Comparison of ENCODE assay signal across 16 cellular contexts in the genomic region with DNA sequence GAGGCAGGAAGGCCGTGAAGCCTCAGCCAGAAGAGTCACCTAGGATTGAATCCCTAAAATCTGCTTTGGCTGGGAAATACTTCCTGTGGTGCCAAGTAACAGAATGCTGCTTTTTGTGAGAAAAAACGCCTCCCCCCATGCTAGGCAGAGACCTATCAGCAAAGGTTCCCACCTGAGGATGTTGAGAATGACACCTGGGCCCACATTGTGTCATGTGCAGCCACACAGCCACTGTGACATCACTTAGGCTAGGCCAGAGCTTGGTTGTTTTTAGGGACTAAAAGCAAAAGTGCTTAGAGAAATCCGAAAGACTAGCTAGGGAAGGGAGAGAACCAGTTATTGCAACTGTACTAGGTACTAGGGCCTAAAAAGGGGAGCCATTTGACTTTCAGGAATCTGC. TPM values are rescaled to one million over a fixed set of nuclear protein-coding genes. Genes with fewer than 3 reads are reported as not detected.
DNase-seq lines count a peak whose midpoint lies in the region; ATAC-seq and TF ChIP-seq lines count a peak whose summit lies in the region.
"Had no signal": no experiment of that assay in that cellular context is flagged by ENCODE, and none has a peak within 500 bp of the region (broad histone marks: within the 10 kb centered on the region; RNA-seq: fewer than 3 reads in every experiment).

No MANE protein-coding gene starts in this region.

- H3K9me3 Mint-ChIP-seq in immature natural killer cell = no peaks in the 10 kb centered on the region
- H3K9me3 Mint-ChIP-seq: memory B cell had no signal

- H3K27ac ChIP-seq in left ventricle myocardium inferior (replicated peaks) (peak overlapping the region; percentile 27), RWPE1 (peak overlapping the region; percentile 59)
- H3K27ac ChIP-seq: gastroesophageal sphincter had no signal

- H3K4me3 ChIP-seq in left ventricle myocardium inferior = no peak overlapping the region
- H3K4me3 ChIP-seq: gastroesophageal sphincter had no signal

- no peaks in the 10 kb centered on the region for H3K36me3 ChIP-seq in left ventricle myocardium inferior
- H3K36me3 ChIP-seq: gastroesophageal sphincter had no signal

- TF ChIP-seq CTCF in left ventricle myocardium inferior (IDR thresholded peaks at IDR 0.05; ENCODE audit: borderline replicate concordance) (no peak), RWPE1 (conservative IDR thresholded peaks at IDR 0.05; ENCODE audit: low read depth) (no peak)

- peak overlapping the region; percentile 79 to 94 (median 90) for H3K27ac Mint-ChIP-seq in immature natural killer cell

- CTCF ChIA-PET in RWPE1 (lab: Yijun Ruan, JAX) = no interaction called here

- H3K27me3 ChIP-seq in left ventricle myocardium inferior (ENCODE audit: low read depth) = no peaks in the 10 kb centered on the region
- H3K27me3 ChIP-seq: gastroesophageal sphincter had no signal

- peaks cover 0 to 6% (median 0%) of the 10 kb centered on the region in 3 donors for H3K36me3 Mint-ChIP-seq in immature natural killer cell

- H3K4me1 Mint-ChIP-seq in immature natural killer cell = peaks cover 79 to 93% of the 10 kb centered on the region in 2 donors

- no peak for ATAC-seq in GM19328 (IDR thresholded peaks at IDR 0.05; ENCODE audit: unreplicated experiment)
- ATAC-seq: gastroesophageal sphincter had no signal

- intact Hi-C loops in left ventricle myocardium inferior (cut with micrococcal nuclease) = no loop called here
- intact Hi-C loops in cardiac septum (cut with DNase I) = no loop called here

- DNase-seq in left ventricle myocardium inferior (no peak), cardiac septum (ENCODE audit: low spot score) (no peak), RWPE1 (ENCODE audit: low spot score) (no peak), immature natural killer cell (peak; percentile 34 to 44 (median 35)), NCI-H345 treated with DMSO at 0.1 percent for 48 hours (lab: John Stamatoyannopoulos, UW; ENCODE audit: unreplicated experiment) (no peak), OCI-M2 (lab: John Stamatoyannopoulos, UW; ENCODE audit: unreplicated experiment) (no peak)
- DNase-seq in effector CD8-positive, alpha-beta T cell (lab: John Stamatoyannopoulos, UW) = no peak
- DNase-seq: activated T-cell treated with anti-CD3 and anti-CD28 coated beads, Interleukin-2, amount 50 U/mL, for 1 hour; caudate nucleus; NCI-H510A; Right ventricle myocardium superior; stimulated activated CD4-positive, alpha-beta T cell treated with anti-CD3 and anti-CD28 coated beads, Interleukin-2, amount 100 ng/mL, for 24 hours had no signal

- no peaks in the 10 kb centered on the region for H3K9me3 ChIP-seq in left ventricle myocardium inferior (replicated peaks)
- H3K9me3 ChIP-seq: gastroesophageal sphincter had no signal

- peaks cover 0 to 2% (median 2%) of the 10 kb centered on the region in 3 donors for H3K27me3 Mint-ChIP-seq in immature natural killer cell (ENCODE audit: low read depth in 3 of 3)
- H3K27me3 Mint-ChIP-seq: memory B cell had no signal

- peak overlapping the region; percentile 60 to 85 (median 67) for H3K4me3 Mint-ChIP-seq in immature natural killer cell
- H3K4me3 Mint-ChIP-seq: memory B cell had no signal

- POLR2A ChIA-PET in RWPE1 (lab: Yijun Ruan, JAX; ENCODE audit: low non-redundant PET) = no interaction called here

- peaks cover 65% of the 10 kb centered on the region for H3K4me1 ChIP-seq in left ventricle myocardium inferior

RNA-seq across cellular contexts. Expression of a gene that starts 6.2 kb away (rescaled TPM):
- total RNA-seq in left ventricle myocardium inferior = 40.2 TPM
- total RNA-seq in cardiac septum = 43.8 TPM
- polyA plus RNA-seq in immature natural killer cell = 10 to 100 TPM; 43.5 to 65.3 (median 46.9) TPM

RNA-seq across cellular contexts. Expression of a gene that starts 6.3 kb away (rescaled TPM):
- total RNA-seq in left ventricle myocardium inferior = 27.2 TPM
- total RNA-seq in cardiac septum = 29.6 TPM
- 10 to 100 TPM; 35.0 to 73.2 (median 52.2) TPM for polyA plus RNA-seq in immature natural killer cell

RNA-seq across cellular contexts. Expression of a gene that starts 56.3 kb away (rescaled TPM):
- total RNA-seq in left ventricle myocardium inferior = 80.8 TPM
- 77.1 TPM for total RNA-seq in cardiac septum
- polyA plus RNA-seq in immature natural killer cell = 1 to 10 TPM; 1.7 to 7.6 (median 2.0) TPM
- total RNA-seq: kidney epithelial cell had no signal

Comparison
In these comparisons a context has a peak if more than half of its experiments do, and no peak if none do; other contexts are left out.
1. DNase-seq: peak in immature natural killer cell (3 of 3); none in left ventricle myocardium inferior (single experiment), cardiac septum (single experiment), RWPE1 (single experiment), NCI-H345 treated with DMSO at 0.1 percent for 48 hours (single experiment), effector CD8-positive, alpha-beta T cell (single experiment) and OCI-M2 (single experiment).